19 cellular contexts compared by ENCODE assay signal in the genomic region with DNA sequence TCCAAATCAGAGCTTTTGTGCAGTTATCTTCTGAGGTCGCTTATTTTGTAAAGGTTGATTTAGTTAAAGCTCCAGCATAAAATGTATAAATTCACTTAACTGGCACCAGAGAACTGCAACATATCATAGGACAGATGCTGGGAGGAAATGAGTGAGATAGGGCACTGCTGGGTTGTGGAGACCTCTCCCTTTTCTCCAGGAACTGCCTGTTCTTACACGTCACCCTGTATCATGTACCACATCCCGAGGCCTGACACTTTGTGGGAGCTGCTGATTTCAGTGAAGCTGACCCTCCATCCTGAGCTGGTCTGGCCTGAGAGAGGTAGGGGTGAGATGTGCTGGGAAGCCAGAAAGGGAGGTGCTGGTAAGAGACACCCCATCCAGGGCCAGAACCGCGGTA.
A peak's percentile ranks its signal among the peaks of the same experiment; 100 is the strongest.
DNase-seq lines count a peak whose midpoint lies in the region; ATAC-seq and TF ChIP-seq lines count a peak whose summit lies in the region.
"Had no signal": no experiment of that assay in that cellular context is flagged by ENCODE, and none has a peak within 500 bp of the region (broad histone marks: within the 10 kb centered on the region; RNA-seq: fewer than 3 reads in every experiment).

No MANE protein-coding gene starts in this region.

- H3F3A ChIP-seq in PC-3 (ENCODE audit: low read length, unreplicated experiment) = no peaks in the 10 kb centered on the region

- no peaks in the 10 kb centered on the region for H3K79me2 ChIP-seq in PC-3 (ENCODE audit: low read length)

- H3K4me1 ChIP-seq in PC-3 (ENCODE audit: insufficient read depth, low read length) (peaks cover 12% of the 10 kb centered on the region; the same call in 1 of the 2 replicates), endodermal cell (ENCODE audit: control insufficient read depth, insufficient read depth, low read length) (no peaks in the 10 kb centered on the region), mesodermal cell (ENCODE audit: control insufficient read depth, insufficient read depth, low read length, poor library complexity, severe bottlenecking) (peaks cover 23% of the 10 kb centered on the region)
- H3K4me1 ChIP-seq: adrenal gland, left ventricle myocardium inferior, psoas muscle, spleen had no signal

- peak overlapping the region; percentile 52 for H3K4me2 ChIP-seq in PC-3 (ENCODE audit: low read length)

- H3K4me1 Mint-ChIP-seq in endodermal cell = no peaks in the 10 kb centered on the region
- no peaks in the 10 kb centered on the region for H3K4me1 Mint-ChIP-seq in activated CD8-positive, alpha-beta T cell treated with anti-CD3 and anti-CD28 coated beads, Interleukin-2, amount 10 ng/mL, durations not matched to agents 7 days and 5 days (ENCODE audit: low read depth)
- H3K4me1 Mint-ChIP-seq in activated naive CD4-positive, alpha-beta T cell treated with anti-CD3 and anti-CD28 coated beads, Interleukin-2, amount 10 ng/mL, durations not matched to agents 7 days and 5 days = no peaks in the 10 kb centered on the region
- H3K4me1 Mint-ChIP-seq: CD4-positive, CD25-positive, alpha-beta regulatory T cell had no signal

- H4K20me1 ChIP-seq in PC-3 (ENCODE audit: low read length) = no peaks in the 10 kb centered on the region

- H3K4me3 Mint-ChIP-seq in endodermal cell = no peak overlapping the region
- no peak overlapping the region for H3K4me3 Mint-ChIP-seq in activated CD8-positive, alpha-beta T cell treated with anti-CD3 and anti-CD28 coated beads, Interleukin-2, amount 10 ng/mL, durations not matched to agents 7 days and 5 days
- H3K4me3 Mint-ChIP-seq in activated naive CD4-positive, alpha-beta T cell treated with anti-CD3 and anti-CD28 coated beads, Interleukin-2, amount 10 ng/mL, durations not matched to agents 7 days and 5 days = no peak overlapping the region
- H3K4me3 Mint-ChIP-seq: CD4-positive, CD25-positive, alpha-beta regulatory T cell had no signal

- H3K9me3 Mint-ChIP-seq in endodermal cell = no peaks in the 10 kb centered on the region
- no peaks in the 10 kb centered on the region for H3K9me3 Mint-ChIP-seq in activated CD8-positive, alpha-beta T cell treated with anti-CD3 and anti-CD28 coated beads, Interleukin-2, amount 10 ng/mL, durations not matched to agents 7 days and 5 days (ENCODE audit: insufficient read depth)
- no peaks in the 10 kb centered on the region for H3K9me3 Mint-ChIP-seq in activated naive CD4-positive, alpha-beta T cell treated with anti-CD3 and anti-CD28 coated beads, Interleukin-2, amount 10 ng/mL, durations not matched to agents 7 days and 5 days

- peaks cover 4% of the 10 kb centered on the region for H3K36me3 Mint-ChIP-seq in endodermal cell (ENCODE audit: low read depth)
- no peaks in the 10 kb centered on the region for H3K36me3 Mint-ChIP-seq in activated CD8-positive, alpha-beta T cell treated with anti-CD3 and anti-CD28 coated beads, Interleukin-2, amount 10 ng/mL, durations not matched to agents 7 days and 5 days (ENCODE audit: low read depth)
- H3K36me3 Mint-ChIP-seq in activated naive CD4-positive, alpha-beta T cell treated with anti-CD3 and anti-CD28 coated beads, Interleukin-2, amount 10 ng/mL, durations not matched to agents 7 days and 5 days = no peaks in the 10 kb centered on the region
- H3K36me3 Mint-ChIP-seq: CD4-positive, CD25-positive, alpha-beta regulatory T cell had no signal

- H3K9me3 ChIP-seq in PC-3 (ENCODE audit: low read length) = no peaks in the 10 kb centered on the region
- no peaks in the 10 kb centered on the region for H3K9me3 ChIP-seq in endodermal cell (ENCODE audit: control insufficient read depth, low read length)
- no peaks in the 10 kb centered on the region for H3K9me3 ChIP-seq in mesodermal cell (ENCODE audit: control insufficient read depth, low read length)
- H3K9me3 ChIP-seq: adrenal gland, left ventricle myocardium inferior, psoas muscle, spleen had no signal

- H2AFZ ChIP-seq in PC-3 (ENCODE audit: low read length) = 0 out of 2 replicates have a peak overlapping the region, but pooled peaks have one; percentile 16

- peak; percentile 86 for ATAC-seq in PC-3
- ATAC-seq in activated CD8-positive, alpha-beta T cell treated with anti-CD3 and anti-CD28 coated beads, Interleukin-2, amount 10 ng/mL, durations not matched to agents 7 days and 5 days = no peak
- ATAC-seq: psoas muscle had no signal

- no peaks in the 10 kb centered on the region for H3K27me3 Mint-ChIP-seq in endodermal cell (ENCODE audit: insufficient read depth)
- H3K27me3 Mint-ChIP-seq in activated CD8-positive, alpha-beta T cell treated with anti-CD3 and anti-CD28 coated beads, Interleukin-2, amount 10 ng/mL, durations not matched to agents 7 days and 5 days (ENCODE audit: low read depth) = no peaks in the 10 kb centered on the region
- no peaks in the 10 kb centered on the region for H3K27me3 Mint-ChIP-seq in activated naive CD4-positive, alpha-beta T cell treated with anti-CD3 and anti-CD28 coated beads, Interleukin-2, amount 10 ng/mL, durations not matched to agents 7 days and 5 days
- H3K27me3 Mint-ChIP-seq: CD4-positive, CD25-positive, alpha-beta regulatory T cell had no signal

- WGBS in endodermal cell (ENCODE audit: insufficient coverage in 1 of 2, insufficient read length in 1 of 2), 2 experiments = 97 to 100% methylated on average over 2 to 5 of the region's 5 CpGs
- WGBS in mesodermal cell (ENCODE audit: insufficient coverage in 2 of 2), 2 experiments = 100% methylated on average over 2 of the region's 5 CpGs

- H3K27me3 ChIP-seq in PC-3 (ENCODE audit: low read length) (no peaks in the 10 kb centered on the region), endodermal cell (ENCODE audit: control insufficient read depth, insufficient read depth, low read length, poor library complexity, severe bottlenecking) (no peaks in the 10 kb centered on the region)
- H3K27me3 ChIP-seq: adrenal gland, spleen had no signal

- BruUV-seq in PC-3 (replicated peaks; lab: Mats Ljungman, UMichigan) = no TSS peak

- TF ChIP-seq CTCF in PC-3 (conservative IDR thresholded peaks at IDR 0.05; ENCODE audit: low read depth, low read length) = no peak
- no peak for TF ChIP-seq CTCF in endodermal cell (conservative IDR thresholded peaks at IDR 0.05)

- no peaks in the 10 kb centered on the region for H3K9me2 ChIP-seq in PC-3 (replicated peaks; ENCODE audit: low read length)

- H3K27ac ChIP-seq in PC-3 (ENCODE audit: low read length) (peak overlapping the region; percentile 65), endodermal cell (ENCODE audit: low read depth, low read length) (peak overlapping the region; percentile 63), mesodermal cell (ENCODE audit: low read depth, low read length, severe bottlenecking) (peak overlapping the region; percentile 43)
- H3K27ac ChIP-seq: adrenal gland, left ventricle myocardium inferior, psoas muscle, spleen had no signal

- H3K4me3 ChIP-seq in PC-3 (ENCODE audit: low read length) = peak overlapping the region; percentile 17; the same call in 1 of the 2 replicates
- H3K4me3 ChIP-seq in endodermal cell (ENCODE audit: low read length) = no peak overlapping the region
- H3K4me3 ChIP-seq in mesodermal cell (ENCODE audit: extremely low read depth, insufficient read depth, low read length, poor library complexity, severe bottlenecking) = no peak overlapping the region
- H3K4me3 ChIP-seq: adrenal gland, left ventricle myocardium inferior, psoas muscle, spleen had no signal

- no peaks in the 10 kb centered on the region for H3K36me3 ChIP-seq in PC-3 (ENCODE audit: low read depth, low read length)
- H3K36me3 ChIP-seq in endodermal cell (ENCODE audit: control insufficient read depth, insufficient read depth, low read length) = peaks cover 7% of the 10 kb centered on the region
- no peaks in the 10 kb centered on the region for H3K36me3 ChIP-seq in mesodermal cell (ENCODE audit: control insufficient read depth, insufficient read depth, low read length)
- H3K36me3 ChIP-seq: adrenal gland, left ventricle myocardium inferior, spleen had no signal

- DNase-seq in EL (peak; percentile 84), PC-3 (peak; percentile 25), endodermal cell (no peak), NCI-H1417 treated with DMSO at 0.1 percent for 48 hours (lab: John Stamatoyannopoulos, UW) (no peak), DMS153 (lab: John Stamatoyannopoulos, UW) (no peak)
- no peak for DNase-seq in activated CD8-positive, alpha-beta T cell treated with anti-CD3 and anti-CD28 coated beads, Interleukin-2, amount 10 ng/mL, durations not matched to agents 7 days and 5 days
- no peak for DNase-seq in activated naive CD4-positive, alpha-beta T cell treated with anti-CD3 and anti-CD28 coated beads, Interleukin-2, amount 10 ng/mL, durations not matched to agents 7 days and 5 days
- DNase-seq: activated CD4-positive, alpha-beta T cell treated with anti-CD3 and anti-CD28 coated beads for 48 hours; activated CD8-positive, alpha-beta memory T cell treated with anti-CD3 and anti-CD28 coated beads, Interleukin-2, amount 50 U/mL, for 4 hours; activated effector memory CD4-positive, alpha-beta T cell treated with anti-CD3 and anti-CD28 coated beads, Interleukin-2, amount 50 U/mL, for 16 hours; adrenal gland; CD4-positive, CD25-positive, alpha-beta regulatory T cell; central memory CD4-positive, alpha-beta T cell; KG1; left ventricle myocardium inferior; NCI-H1930; psoas muscle; spleen had no signal

- no peak overlapping the region for H3K27ac Mint-ChIP-seq in endodermal cell
- H3K27ac Mint-ChIP-seq in activated CD8-positive, alpha-beta T cell treated with anti-CD3 and anti-CD28 coated beads, Interleukin-2, amount 10 ng/mL, durations not matched to agents 7 days and 5 days = no peak overlapping the region
- no peak overlapping the region for H3K27ac Mint-ChIP-seq in activated naive CD4-positive, alpha-beta T cell treated with anti-CD3 and anti-CD28 coated beads, Interleukin-2, amount 10 ng/mL, durations not matched to agents 7 days and 5 days
- H3K27ac Mint-ChIP-seq: CD4-positive, CD25-positive, alpha-beta regulatory T cell had no signal

- POLR2A ChIA-PET in PC-3 (lab: Charles Lee; ENCODE audit: unreplicated experiment) = interaction anchor here (0.6 kb wide), 2 partner anchors 10 to 571 kb away, joined by 4 read pairs; no protein-coding TSS in a partner anchor
- POLR2A ChIA-PET in activated CD8-positive, alpha-beta T cell treated with anti-CD3 and anti-CD28 coated beads, Interleukin-2, amount 10 ng/mL, durations not matched to agents 7 days and 5 days (lab: Charles Lee) = no interaction called here

- CTCF ChIA-PET in PC-3 (lab: Charles Lee) = no interaction called here
- CTCF ChIA-PET in activated CD8-positive, alpha-beta T cell treated with anti-CD3 and anti-CD28 coated beads, Interleukin-2, amount 10 ng/mL, durations not matched to agents 7 days and 5 days (lab: Charles Lee) = no interaction called here
- CTCF ChIA-PET in activated naive CD4-positive, alpha-beta T cell treated with anti-CD3 and anti-CD28 coated beads, Interleukin-2, amount 10 ng/mL, durations not matched to agents 7 days and 5 days (lab: Charles Lee) = no interaction called here

- intact Hi-C loops in PC-3 (cut with micrococcal nuclease) = no loop called here

- H3K9ac ChIP-seq in PC-3 (ENCODE audit: low read length) (peak overlapping the region; percentile 23; the same call in 1 of the 2 replicates), endodermal cell (ENCODE audit: extremely low read depth, low read length, poor library complexity, severe bottlenecking) (no peak overlapping the region)

Comparison
In these comparisons a context has a peak if more than half of its experiments do, and no peak if none do; other contexts are left out.
1. DNase-seq: peak in EL (single experiment) and PC-3 (single experiment); none in endodermal cell (single experiment), activated CD8-positive, alpha-beta T cell treated with anti-CD3 and anti-CD28 coated beads, Interleukin-2, amount 10 ng/mL, durations not matched to agents 7 days and 5 days (single experiment), NCI-H1417 treated with DMSO at 0.1 percent for 48 hours (single experiment), activated naive CD4-positive, alpha-beta T cell treated with anti-CD3 and anti-CD28 coated beads, Interleukin-2, amount 10 ng/mL, durations not matched to agents 7 days and 5 days (single experiment) and DMS153 (single experiment).
2. Peak in every context shown above with its lines, with median percentiles within 50 percentile points of each other: H3K27ac ChIP-seq.